18 cellular contexts compared by ENCODE assay signal in genomic region chr9:130884542-130885421, GRCh38. TPM values are rescaled to one million over a fixed set of nuclear protein-coding genes. Genes with fewer than 3 reads are reported as not detected.
A peak's percentile ranks its signal among the peaks of the same experiment; 100 is the strongest.
DNase-seq lines count a peak whose midpoint lies in the region; ATAC-seq and TF ChIP-seq lines count a peak whose summit lies in the region.
"Had no signal": no experiment of that assay in that cellular context is flagged by ENCODE, and none has a peak within 500 bp of the region (broad histone marks: within the 10 kb centered on the region; RNA-seq: fewer than 3 reads in every experiment).

No MANE protein-coding gene starts in this region.

- no peak overlapping the region for H2BK20ac ChIP-seq in IMR-90 (ENCODE audit: low read depth, low read length)

- no peak for TF ChIP-seq CTCF in IMR-90 (conservative IDR thresholded peaks at IDR 0.05; ENCODE audit: low read depth, low read length)

- no peak overlapping the region for H2BK15ac ChIP-seq in IMR-90 (ENCODE audit: low read depth, low read length)

- POLR2A ChIA-PET in IMR-90 (lab: Charles Lee; ENCODE audit: unreplicated experiment): no interaction called here

- intact Hi-C loops in IMR-90 (cut with micrococcal nuclease) (no loop called here), sciatic nerve (cut with DNase I) (loop anchor here (5.0 kb wide), 1 partner anchor 837 kb away; no protein-coding TSS in a partner anchor)

- no peak overlapping the region for H3K18ac ChIP-seq in IMR-90 (ENCODE audit: low read depth, low read length)

- H2AK9ac ChIP-seq in IMR-90 (replicated peaks; ENCODE audit: low read depth, low read length, poor library complexity): peak overlapping the region; percentile 88

- TF ChIP-seq RAD21 in IMR-90 (IDR thresholded peaks at IDR 0.05; ENCODE audit: low read length): no peak

- no TSS peak for BruUV-seq in IMR-90 (replicated peaks; lab: Mats Ljungman, UMichigan)

- no peaks in the 10 kb centered on the region for H3K27me3 ChIP-seq in IMR-90 (ENCODE audit: control insufficient read depth, insufficient read depth, low read length)
- H3K27me3 ChIP-seq: heart right ventricle had no signal

- H4K20me1 ChIP-seq in IMR-90 (ENCODE audit: insufficient read depth, low read length): peaks cover 38% of the 10 kb centered on the region

- H3K79me1 ChIP-seq in IMR-90 (ENCODE audit: low read depth in 1 of 2, low read length in 2 of 2): peaks cover 34 to 65% of the 10 kb centered on the region in 2 experiments

- no peak overlapping the region for H4K8ac ChIP-seq in IMR-90 (ENCODE audit: low read depth in 2 of 2, low read length in 2 of 2)

- peaks cover 4% of the 10 kb centered on the region; the same call in 1 of the 2 replicates for H3K9me1 ChIP-seq in IMR-90 (ENCODE audit: insufficient read depth, low read length)

- H3K36me3 ChIP-seq in IMR-90 (ENCODE audit: control insufficient read depth, insufficient read depth, low read length): peaks cover 86% of the 10 kb centered on the region

- ATAC-seq in IMR-90 (ENCODE audit: low read depth) (no peak), left lobe of liver (peak; percentile 11), sciatic nerve (peak; percentile 29)
- ATAC-seq in activated CD4-positive, CD25-positive, alpha-beta regulatory T cell treated with anti-CD3 and anti-CD28 coated beads, Interleukin-2, amount 50 U/mL, for 24 hours: no peak
- ATAC-seq: K562, natural killer cell had no signal

- DNase-seq in IMR-90 (no peak), caudate nucleus (lab: John Stamatoyannopoulos, UW) (peak in 35 of 61 donors; percentile 13 to 72 (median 34)), left lobe of liver (ENCODE audit: low spot score) (no peak), sciatic nerve (ENCODE audit: low spot score) (no peak), SW 1271 (lab: John Stamatoyannopoulos, UW) (no peak), NOMO-1 treated with dmso at 0.1 percent for 144 hours (lab: John Stamatoyannopoulos, UW; ENCODE audit: unreplicated experiment) (no peak)
- DNase-seq: activated CD4-positive, alpha-beta T cell treated with anti-CD3 and anti-CD28 coated beads for 1 hour; activated naive CD8-positive, alpha-beta T cell treated with anti-CD3 and anti-CD28 coated beads, Interleukin-2, amount 10 ng/mL, durations not matched to agents 7 days and 5 days; effector memory CD4-positive, alpha-beta T cell; heart right ventricle; immature natural killer cell; natural killer cell; NCI-H2029 treated with DMSO at 0.1 percent for 48 hours; NCI-H446 treated with DMSO at 0.1 percent for 48 hours had no signal

- no peak overlapping the region for H2BK120ac ChIP-seq in IMR-90 (ENCODE audit: low read depth, low read length)

- no peak overlapping the region for H2AFZ ChIP-seq in IMR-90 (replicated peaks; ENCODE audit: low read length, poor library complexity)

- H3K9ac ChIP-seq in IMR-90 (ENCODE audit: low read depth, low read length): no peak overlapping the region

- no peak overlapping the region for H3K4ac ChIP-seq in IMR-90 (ENCODE audit: low read depth, low read length)

- H3K27ac ChIP-seq in IMR-90 (ENCODE audit: insufficient read depth, low read length) (no peak overlapping the region), caudate nucleus (ENCODE audit: low read depth, low read length) (no peak overlapping the region)
- H3K27ac ChIP-seq: heart right ventricle, psoas muscle had no signal

- no peak overlapping the region for H3K4me2 ChIP-seq in IMR-90 (ENCODE audit: low read depth, low read length)

- H3K4me1 ChIP-seq in IMR-90 (ENCODE audit: control insufficient read depth, insufficient read depth, low read length): peaks cover 15% of the 10 kb centered on the region; the same call in 1 of the 2 replicates
- H3K4me1 ChIP-seq: heart right ventricle, psoas muscle had no signal

- CTCF ChIA-PET in IMR-90 (lab: Yijun Ruan, JAX): no interaction called here

- dilution Hi-C loops in IMR-90 (cut with HindIII; ENCODE audit: low sequenced_read_pairs, unreplicated experiment): no loop called here

- WGBS in IMR-90 (ENCODE audit: extremely low coverage in 2 of 2, insufficient read length in 1 of 2), 2 experiments: 88% methylated on average over 37 of the region's 44 CpGs; no CpG with 5 or more reads in 1 of the 2 experiments

- H2BK5ac ChIP-seq in IMR-90 (ENCODE audit: low read depth, low read length, poor library complexity, severe bottlenecking): no peak overlapping the region

- H3K56ac ChIP-seq in IMR-90 (ENCODE audit: extremely low read depth, insufficient read depth, low read length): no peak overlapping the region

- no peaks in the 10 kb centered on the region for H3K9me3 ChIP-seq in IMR-90 (ENCODE audit: control insufficient read depth, insufficient read depth, low read length)
- H3K9me3 ChIP-seq: heart right ventricle, psoas muscle had no signal

- no peak overlapping the region for H4K5ac ChIP-seq in IMR-90 (ENCODE audit: low read depth, low read length)

- no peak overlapping the region for H3K23ac ChIP-seq in IMR-90 (ENCODE audit: low read depth, low read length)

- in situ Hi-C loops in IMR-90 (cut with MboI; ENCODE audit: low sequenced_read_pairs): loop anchor here (5.0 kb wide), 1 partner anchor 158 kb away; no protein-coding TSS in a partner anchor

- TF ChIP-seq POLR2A in IMR-90 (IDR thresholded peaks at IDR 0.05; ENCODE audit: low read depth, low read length): no peak

- H4K91ac ChIP-seq in IMR-90 (ENCODE audit: insufficient read depth, low read depth, low read length): no peak overlapping the region

- H3K4me3 ChIP-seq in IMR-90 (ENCODE audit: insufficient read depth, low read depth, low read length): no peak overlapping the region
- H3K4me3 ChIP-seq: heart right ventricle, K562, psoas muscle had no signal

- H2AK5ac ChIP-seq in IMR-90 (ENCODE audit: low read depth, low read length): no peak overlapping the region

- H3K14ac ChIP-seq in IMR-90 (replicated peaks; ENCODE audit: low read depth, low read length): no peak overlapping the region

TF ChIP-seq in IMR-90, 13 proteins besides CTCF, POLR2A, EP300 and RAD21:
- TF ChIP-seq MAFK (IDR thresholded peaks at IDR 0.05; ENCODE audit: low read depth, low read length) (no peak), ELK1 (IDR thresholded peaks at IDR 0.05; ENCODE audit: borderline replicate concordance, low read depth, low read length) (no peak)

RNA-seq across cellular contexts. Expression of gene QRFP, which starts 11.8 kb away (rescaled TPM):
- total RNA-seq in IMR-90 (2012; rRNA removed) (not detected in 2 replicates), left lobe of liver (not detected), sciatic nerve (not detected)
- not detected in 2 replicates for polyA plus RNA-seq in IMR-90 (2012; rRNA removed)
- not detected in 2 replicates for polyA plus RNA-seq in IMR-90 (2012; cell fraction: cytosol; rRNA removed)
- polyA plus RNA-seq in IMR-90 (2012; cell fraction: nucleus; rRNA removed; ENCODE audit: low replicate concordance): not detected in 2 replicates
- total RNA-seq: activated naive CD8-positive, alpha-beta T cell treated with anti-CD3 and anti-CD28 coated beads, Interleukin-2, amount 10 ng/mL, durations not matched to agents 7 days and 5 days; Daoy; heart right ventricle; K562; natural killer cell; psoas muscle had no signal
- polyA plus RNA-seq: immature natural killer cell, K562 had no signal

RNA-seq across cellular contexts. Expression of gene ABL1, which starts 49.7 kb away (rescaled TPM):
- 31.9 and 33.7 TPM in 2 replicates for total RNA-seq in IMR-90 (2012; rRNA removed)
- 49.1 and 50.7 TPM in 2 replicates for polyA plus RNA-seq in IMR-90 (2012; rRNA removed)
- polyA plus RNA-seq in IMR-90 (2012; cell fraction: cytosol; rRNA removed): 35.4 and 41.3 TPM in 2 replicates
- polyA plus RNA-seq in IMR-90 (2012; cell fraction: nucleus; rRNA removed; ENCODE audit: low replicate concordance): 61.9 and 74.7 TPM in 2 replicates
- total RNA-seq in left lobe of liver: 27.1 TPM
- 85.8 TPM for total RNA-seq in sciatic nerve

RNA-seq across cellular contexts. Expression of gene FIBCD1, which starts 54.3 kb away (rescaled TPM):
- total RNA-seq in IMR-90 (2012; rRNA removed) (1.1 and 2.2 TPM in 2 replicates), left lobe of liver (not detected), sciatic nerve (not detected)
- 10.1 and 12.2 TPM in 2 replicates for polyA plus RNA-seq in IMR-90 (2012; rRNA removed)
- polyA plus RNA-seq in IMR-90 (2012; cell fraction: cytosol; rRNA removed): 8.8 and 15.2 TPM in 2 replicates
- 11.6 and 31.9 TPM in 2 replicates for polyA plus RNA-seq in IMR-90 (2012; cell fraction: nucleus; rRNA removed; ENCODE audit: low replicate concordance)
- total RNA-seq: activated naive CD8-positive, alpha-beta T cell treated with anti-CD3 and anti-CD28 coated beads, Interleukin-2, amount 10 ng/mL, durations not matched to agents 7 days and 5 days; natural killer cell; psoas muscle had no signal
- polyA plus RNA-seq: immature natural killer cell had no signal

Comparison
In these comparisons a context has a peak if more than half of its experiments do, and no peak if none do; other contexts are left out.
1. ATAC-seq: peak in left lobe of liver (single experiment) and sciatic nerve (single experiment); none in IMR-90 (single experiment) and activated CD4-positive, CD25-positive, alpha-beta regulatory T cell treated with anti-CD3 and anti-CD28 coated beads, Interleukin-2, amount 50 U/mL, for 24 hours (0 of 2).
2. DNase-seq: peak in caudate nucleus (35 of 61); none in IMR-90 (single experiment), left lobe of liver (single experiment), sciatic nerve (single experiment), SW 1271 (0 of 2) and NOMO-1 treated with dmso at 0.1 percent for 144 hours (single experiment).